In the genomic region with DNA sequence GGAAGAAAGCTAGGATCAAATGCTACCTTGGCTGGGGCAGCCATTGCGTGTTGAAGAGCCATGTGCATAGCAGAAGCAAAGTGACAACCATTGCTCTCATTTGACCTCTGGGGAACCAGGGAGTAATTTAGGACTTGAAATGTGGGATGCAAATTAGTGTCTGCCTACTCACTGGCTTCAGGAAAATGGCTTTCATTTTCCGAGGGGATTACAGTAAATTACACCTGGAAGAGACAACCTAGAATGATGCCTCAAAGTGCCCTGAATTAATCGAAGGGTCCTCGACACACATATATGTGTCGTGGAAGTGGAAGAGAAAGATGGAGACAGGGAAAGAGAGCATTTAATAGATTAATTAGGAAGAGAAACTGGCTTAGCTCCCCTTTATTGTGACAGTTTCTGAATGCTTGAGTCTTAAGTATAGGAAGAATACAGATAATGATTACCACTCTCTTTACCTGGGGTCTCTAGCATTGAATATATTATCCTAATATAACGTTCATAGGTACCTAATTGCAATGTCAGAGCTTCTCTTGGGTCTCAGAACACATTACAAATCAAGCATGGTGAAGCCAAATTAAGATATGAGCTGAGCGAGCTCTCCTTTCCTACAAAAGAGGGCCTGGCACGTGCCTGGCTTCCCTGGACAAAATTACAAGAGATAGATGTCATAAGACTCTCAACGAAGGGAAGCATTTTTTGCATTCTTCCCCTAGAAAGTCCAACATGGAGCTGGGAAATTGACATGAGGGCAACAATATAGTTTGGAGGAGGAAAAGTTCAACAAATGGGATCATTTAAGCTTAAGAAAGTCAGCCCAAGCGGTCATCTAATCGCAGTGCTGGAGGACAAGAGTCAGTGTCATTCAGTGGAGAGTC, we compare ENCODE assay signal across 22 cellular contexts. TPM values are rescaled to one million over a fixed set of nuclear protein-coding genes. Genes with fewer than 3 reads are reported as not detected.
A peak's percentile ranks its signal among the peaks of the same experiment; 100 is the strongest.
DNase-seq lines count a peak whose midpoint lies in the region; ATAC-seq and TF ChIP-seq lines count a peak whose summit lies in the region.
"Had no signal": no experiment of that assay in that cellular context is flagged by ENCODE, and none has a peak within 500 bp of the region (broad histone marks: within the 10 kb centered on the region; RNA-seq: fewer than 3 reads in every experiment).

No MANE protein-coding gene starts in this region.

- no peak for TF ChIP-seq EP300 in stomach (IDR thresholded peaks at IDR 0.05)
- TF ChIP-seq EP300 in tibial nerve (IDR thresholded peaks at IDR 0.05) = no peak

- peak overlapping the region; percentile 13; the same call in 1 of the 2 replicates for H3K4me2 ChIP-seq in BLaER1
- H3K4me2 ChIP-seq: A549 had no signal

- ATAC-seq in HG03139 (IDR thresholded peaks at IDR 0.05; ENCODE audit: unreplicated experiment) = no peak
- ATAC-seq in GM19463 (IDR thresholded peaks at IDR 0.05; ENCODE audit: unreplicated experiment) = no peak
- ATAC-seq: A549; CD8-positive, alpha-beta T cell; GM12878 had no signal

- no peak overlapping the region for H3K4me3 Mint-ChIP-seq in nephron progenitor cell
- H3K4me3 Mint-ChIP-seq: CD4-positive, CD25-positive, alpha-beta regulatory T cell; CD8-positive, alpha-beta T cell had no signal

- no peak for TF ChIP-seq CTCF in nephron progenitor cell (IDR thresholded peaks at IDR 0.05)
- no peak for TF ChIP-seq CTCF in stomach (IDR thresholded peaks at IDR 0.05)
- no peak for TF ChIP-seq CTCF in tibial nerve (IDR thresholded peaks at IDR 0.05)

- peaks cover 14% of the 10 kb centered on the region for H3K9me3 Mint-ChIP-seq in nephron progenitor cell
- H3K9me3 Mint-ChIP-seq: CD8-positive, alpha-beta T cell had no signal

- H3K27ac ChIP-seq in BLaER1 (no peak overlapping the region), stomach (no peak overlapping the region), tibial nerve (no peak overlapping the region)
- H3K27ac ChIP-seq: A549, C4-2B had no signal

- no peaks in the 10 kb centered on the region for H3K36me3 ChIP-seq in BLaER1
- no peaks in the 10 kb centered on the region for H3K36me3 ChIP-seq in stomach
- no peaks in the 10 kb centered on the region for H3K36me3 ChIP-seq in tibial nerve

- H3K4me3 ChIP-seq in BLaER1 (no peak overlapping the region), stomach (no peak overlapping the region), tibial nerve (no peak overlapping the region)
- H3K4me3 ChIP-seq: A549, GM12878 had no signal

- TF ChIP-seq POLR2A in stomach (IDR thresholded peaks at IDR 0.05) (no peak), tibial nerve (IDR thresholded peaks at IDR 0.05) (no peak)

- H3K4me1 ChIP-seq in BLaER1 (peaks cover 8% of the 10 kb centered on the region), stomach (no peaks in the 10 kb centered on the region), tibial nerve (no peaks in the 10 kb centered on the region)
- H3K4me1 ChIP-seq: A549 had no signal

- H3K27me3 ChIP-seq in BLaER1 = no peaks in the 10 kb centered on the region
- H3K27me3 ChIP-seq in stomach = no peaks in the 10 kb centered on the region
- H3K27me3 ChIP-seq in tibial nerve = no peaks in the 10 kb centered on the region

- no peaks in the 10 kb centered on the region for H3K9me3 ChIP-seq in BLaER1
- no peaks in the 10 kb centered on the region for H3K9me3 ChIP-seq in stomach
- peaks cover 0 to 14% (median 0%) of the 10 kb centered on the region in 4 donors for H3K9me3 ChIP-seq in tibial nerve
- H3K9me3 ChIP-seq: A549, Caco-2 had no signal

- no peaks in the 10 kb centered on the region for H3K36me3 Mint-ChIP-seq in nephron progenitor cell (ENCODE audit: low read depth)
- H3K36me3 Mint-ChIP-seq: CD4-positive, CD25-positive, alpha-beta regulatory T cell; CD8-positive, alpha-beta T cell had no signal

- DNase-seq in NCI-H526 treated with DMSO at 0.1 percent for 48 hours (lab: John Stamatoyannopoulos, UW) (peak; percentile 100), nephron progenitor cell (no peak), stomach (no peak), tibial nerve (ENCODE audit: low spot score in 2 of 2) (no peak)
- DNase-seq: 8988T; ACHN; AML-193; Caco-2; CD4-positive, CD25-positive, alpha-beta regulatory T cell; CD8-positive, alpha-beta T cell; DMS153; DND-41; GOT3; H7; HCEC 1CT had no signal

- 86 to 92% (median 90%) methylated on average over 11 of the region's 11 CpGs for WGBS in stomach, 5 donors
- 81 to 84% methylated on average over 11 of the region's 11 CpGs for WGBS in tibial nerve, 2 donors

- H3K4me1 Mint-ChIP-seq in nephron progenitor cell = peaks cover 17% of the 10 kb centered on the region
- H3K4me1 Mint-ChIP-seq: CD4-positive, CD25-positive, alpha-beta regulatory T cell had no signal

- H3K27ac Mint-ChIP-seq in nephron progenitor cell = peak overlapping the region; percentile 3
- H3K27ac Mint-ChIP-seq: CD4-positive, CD25-positive, alpha-beta regulatory T cell; CD8-positive, alpha-beta T cell had no signal

- H3K27me3 Mint-ChIP-seq in nephron progenitor cell (ENCODE audit: low read depth, poor library complexity) = no peaks in the 10 kb centered on the region

- intact Hi-C loops in stomach (cut with DNase I; ENCODE audit: low total_unique reads) = no loop called here

- no peaks in the 10 kb centered on the region for H4K20me1 ChIP-seq in BLaER1

- no peak overlapping the region for H3K9ac ChIP-seq in BLaER1

RNA-seq across cellular contexts. Expression of a gene that starts 59.5 kb away (rescaled TPM):
- total RNA-seq in stomach (1 to 10 TPM in 4 of 5 donors, not detected in 1; 2.3 to 9.6 (median 5.6) TPM), tibial nerve (1 to 10 TPM; 4.1 to 9.9 (median 6.9) TPM)
- polyA plus RNA-seq in stomach = 1 to 10 TPM in 2 of 3 donors, under 1 TPM in 1; 0.90 to 1.7 (median 1.5) TPM
- total RNA-seq: CD8-positive, alpha-beta T cell; GM12878 had no signal
- polyA plus RNA-seq: A549, BJ, GM12878 had no signal
